Comparison of ENCODE assay signal across 1 cellular context in the genomic region with DNA sequence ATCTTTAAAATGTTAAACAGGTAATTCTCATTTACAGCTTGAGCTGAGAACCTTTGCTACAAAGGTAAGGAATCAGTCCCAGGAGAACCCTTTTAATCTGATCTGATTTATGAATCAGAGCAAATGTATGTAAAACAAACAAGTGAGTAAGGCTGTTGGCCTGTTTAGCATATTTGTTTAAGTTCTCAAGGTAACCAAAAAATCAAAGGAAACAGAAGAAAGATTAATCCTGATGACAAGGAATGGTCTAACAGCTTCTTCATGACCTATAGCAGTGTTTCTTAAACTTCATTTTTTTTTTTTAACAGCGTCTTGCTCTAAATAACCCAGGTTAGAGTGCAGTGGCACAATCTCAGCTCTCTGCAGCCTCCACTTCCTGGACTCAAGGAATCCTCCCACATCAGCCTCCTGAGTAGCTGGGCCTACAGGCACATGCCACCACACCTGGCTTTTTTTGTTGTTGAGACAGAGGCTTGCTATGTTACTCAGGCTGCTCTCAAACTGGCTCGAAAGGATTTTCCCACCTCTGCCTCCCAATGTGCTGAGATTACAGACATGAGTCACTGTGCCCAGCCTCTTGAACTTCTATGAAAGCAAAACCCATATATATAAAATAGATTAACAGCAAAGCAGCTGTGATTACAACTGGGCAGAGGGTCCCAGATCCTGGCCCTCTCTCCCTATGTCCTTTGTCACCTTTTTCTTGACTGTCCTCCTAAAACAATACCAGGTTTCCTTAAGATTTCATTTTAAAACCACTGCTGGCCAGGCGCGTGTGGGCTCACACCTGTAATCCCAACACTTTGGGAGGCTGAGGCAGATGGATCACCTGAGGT.
TF ChIP-seq lines count a peak whose summit lies in the region.

No MANE protein-coding gene starts in this region.

TF ChIP-seq in SK-N-SH, 30 proteins besides CTCF, POLR2A, EP300 and RAD21 (continued from another document):
- TF ChIP-seq, protein P1, sequence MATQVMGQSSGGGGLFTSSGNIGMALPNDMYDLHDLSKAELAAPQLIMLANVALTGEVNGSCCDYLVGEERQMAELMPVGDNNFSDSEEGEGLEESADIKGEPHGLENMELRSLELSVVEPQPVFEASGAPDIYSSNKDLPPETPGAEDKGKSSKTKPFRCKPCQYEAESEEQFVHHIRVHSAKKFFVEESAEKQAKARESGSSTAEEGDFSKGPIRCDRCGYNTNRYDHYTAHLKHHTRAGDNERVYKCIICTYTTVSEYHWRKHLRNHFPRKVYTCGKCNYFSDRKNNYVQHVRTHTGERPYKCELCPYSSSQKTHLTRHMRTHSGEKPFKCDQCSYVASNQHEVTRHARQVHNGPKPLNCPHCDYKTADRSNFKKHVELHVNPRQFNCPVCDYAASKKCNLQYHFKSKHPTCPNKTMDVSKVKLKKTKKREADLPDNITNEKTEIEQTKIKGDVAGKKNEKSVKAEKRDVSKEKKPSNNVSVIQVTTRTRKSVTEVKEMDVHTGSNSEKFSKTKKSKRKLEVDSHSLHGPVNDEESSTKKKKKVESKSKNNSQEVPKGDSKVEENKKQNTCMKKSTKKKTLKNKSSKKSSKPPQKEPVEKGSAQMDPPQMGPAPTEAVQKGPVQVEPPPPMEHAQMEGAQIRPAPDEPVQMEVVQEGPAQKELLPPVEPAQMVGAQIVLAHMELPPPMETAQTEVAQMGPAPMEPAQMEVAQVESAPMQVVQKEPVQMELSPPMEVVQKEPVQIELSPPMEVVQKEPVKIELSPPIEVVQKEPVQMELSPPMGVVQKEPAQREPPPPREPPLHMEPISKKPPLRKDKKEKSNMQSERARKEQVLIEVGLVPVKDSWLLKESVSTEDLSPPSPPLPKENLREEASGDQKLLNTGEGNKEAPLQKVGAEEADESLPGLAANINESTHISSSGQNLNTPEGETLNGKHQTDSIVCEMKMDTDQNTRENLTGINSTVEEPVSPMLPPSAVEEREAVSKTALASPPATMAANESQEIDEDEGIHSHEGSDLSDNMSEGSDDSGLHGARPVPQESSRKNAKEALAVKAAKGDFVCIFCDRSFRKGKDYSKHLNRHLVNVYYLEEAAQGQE (IDR thresholded peaks at IDR 0.05; ENCODE audit: low read depth, low read length) = no peak
- TF ChIP-seq JUND (IDR thresholded peaks at IDR 0.05) = 0 out of 2 replicates have a peak, but pooled peaks have one; percentile 7
- TF ChIP-seq, protein P2, sequence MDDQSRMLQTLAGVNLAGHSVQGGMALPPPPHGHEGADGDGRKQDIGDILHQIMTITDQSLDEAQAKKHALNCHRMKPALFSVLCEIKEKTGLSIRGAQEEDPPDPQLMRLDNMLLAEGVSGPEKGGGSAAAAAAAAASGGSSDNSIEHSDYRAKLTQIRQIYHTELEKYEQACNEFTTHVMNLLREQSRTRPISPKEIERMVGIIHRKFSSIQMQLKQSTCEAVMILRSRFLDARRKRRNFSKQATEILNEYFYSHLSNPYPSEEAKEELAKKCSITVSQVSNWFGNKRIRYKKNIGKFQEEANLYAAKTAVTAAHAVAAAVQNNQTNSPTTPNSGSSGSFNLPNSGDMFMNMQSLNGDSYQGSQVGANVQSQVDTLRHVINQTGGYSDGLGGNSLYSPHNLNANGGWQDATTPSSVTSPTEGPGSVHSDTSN (IDR thresholded peaks at IDR 0.05) = 0 out of 2 replicates have a peak, but pooled peaks have one; percentile 14
- TF ChIP-seq TAF1 (IDR thresholded peaks at IDR 0.05; ENCODE audit: borderline replicate concordance, low read depth, low read length) = no peak
- TF ChIP-seq RCOR1 (IDR thresholded peaks at IDR 0.05; ENCODE audit: low read length) = no peak
- TF ChIP-seq GATA2 (CRISPR knock-in tag; IDR thresholded peaks at IDR 0.05) = no peak
- no peak for TF ChIP-seq SMC3 (IDR thresholded peaks at IDR 0.05; ENCODE audit: low read depth, low read length)
